In the genomic region with DNA sequence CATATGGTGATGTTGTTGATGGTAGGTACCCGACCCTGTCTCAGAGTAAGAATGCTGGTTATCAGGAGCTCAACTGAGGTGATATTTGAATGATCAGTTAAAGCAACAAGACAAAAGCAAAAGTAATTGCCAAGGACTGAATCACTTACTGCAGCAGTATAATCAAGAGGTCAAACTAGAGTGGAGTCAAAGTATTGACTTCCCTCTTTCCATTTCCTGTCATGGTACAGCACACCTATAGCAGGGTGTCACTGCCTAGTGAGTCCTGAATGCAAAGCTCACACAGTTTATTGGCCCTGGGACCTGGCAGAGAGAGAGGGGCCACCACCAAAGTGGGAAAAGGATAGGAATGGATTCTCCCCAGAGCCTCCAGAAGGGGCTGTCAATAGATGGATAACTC, we compare ENCODE assay signal across 9 cellular contexts.
"Had no signal": no experiment of that assay in that cellular context is flagged by ENCODE, and none has a peak within 500 bp of the region (broad histone marks: within the 10 kb centered on the region; RNA-seq: fewer than 3 reads in every experiment).

No MANE protein-coding gene starts in this region.

- H2AFZ ChIP-seq: GM23338 had no signal

- DNase-seq: H9, HCEC 1CT, IMR-90, KG1 had no signal

- ATAC-seq: GM23338, K562 had no signal

- H3K4me2 ChIP-seq: GM23338 had no signal

- H3K27ac Mint-ChIP-seq: GM23338 had no signal

- H3K9me3 Mint-ChIP-seq: GM23338 had no signal

- FAIRE-seq: H1, H54, HTR-8/SVneo, K562 had no signal

- H3K4me3 ChIP-seq: GM23338, K562 had no signal

- H3K4me3 Mint-ChIP-seq: GM23338, H9 had no signal
